ENCODE assay signal across 8 cellular contexts in the genomic region with DNA sequence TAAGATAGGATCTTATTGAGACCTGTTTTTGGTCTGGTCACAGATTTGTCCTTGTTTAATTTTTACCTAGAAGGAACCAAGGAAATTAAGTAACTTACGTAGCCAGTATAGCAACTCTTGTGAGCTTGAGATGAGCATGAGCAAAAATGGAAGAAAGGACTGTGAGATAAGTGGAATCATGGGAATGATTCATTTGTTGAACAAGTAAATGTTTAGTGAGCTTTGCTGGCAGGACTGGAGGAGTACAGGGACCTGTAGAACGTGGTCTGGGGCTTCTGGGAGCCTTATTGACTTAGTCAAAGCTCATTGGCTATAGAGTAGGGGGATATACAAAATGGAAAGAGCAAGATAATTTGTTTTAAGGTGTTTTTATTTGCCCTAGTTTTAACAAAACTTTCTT. TPM values are rescaled to one million over a fixed set of nuclear protein-coding genes. Genes with fewer than 3 reads are reported as not detected.
A peak's percentile ranks its signal among the peaks of the same experiment; 100 is the strongest.
DNase-seq lines count a peak whose midpoint lies in the region; ATAC-seq and TF ChIP-seq lines count a peak whose summit lies in the region.

No MANE protein-coding gene starts in this region.

- peaks cover 68% of the 10 kb centered on the region for H4K20me1 ChIP-seq in PC-9 (ENCODE audit: insufficient read depth)

- BruUV-seq in PC-9 (replicated peaks; lab: Mats Ljungman, UMichigan), result no TSS peak

- H3K9me3 ChIP-seq in PC-9 (ENCODE audit: insufficient read depth, low read depth), result no peaks in the 10 kb centered on the region

- H3K27ac Mint-ChIP-seq in progenitor cell of endocrine pancreas, result peak overlapping the region; percentile 99

- intact Hi-C loops in PC-9 (cut with micrococcal nuclease; ENCODE audit: unreplicated experiment), result loop anchor here (10.0 kb wide), 2 partner anchors 149 to 469 kb away; no protein-coding TSS in a partner anchor

- no peak for ATAC-seq in HG03280 (IDR thresholded peaks at IDR 0.05; ENCODE audit: unreplicated experiment)

- peaks cover 80% of the 10 kb centered on the region for H3K79me2 ChIP-seq in PC-9 (ENCODE audit: low read depth)

- no peaks in the 10 kb centered on the region for H3K9me3 Mint-ChIP-seq in progenitor cell of endocrine pancreas (ENCODE audit: low read depth)

- no peak for TF ChIP-seq CTCF in PC-9 (conservative IDR thresholded peaks at IDR 0.05)
- TF ChIP-seq CTCF in epithelial cell of proximal tubule (conservative IDR thresholded peaks at IDR 0.05; ENCODE audit: low read depth, low read length), result no peak
- no peak for TF ChIP-seq CTCF in progenitor cell of endocrine pancreas (IDR thresholded peaks at IDR 0.05; ENCODE audit: unreplicated experiment)

- H3K36me3 ChIP-seq in PC-9 (ENCODE audit: low read depth), result peaks cover 7% of the 10 kb centered on the region; the same call in 1 of the 2 replicates

- POLR2A ChIA-PET in PC-9 (lab: Charles Lee; ENCODE audit: unreplicated experiment), result interaction anchor here (0.6 kb wide), 2 partner anchors 469 to 1800 kb away, joined by 3 to 6 read pairs; no protein-coding TSS in a partner anchor

- peak; percentile 19 for DNase-seq in NCI-H82 (lab: John Stamatoyannopoulos, UW)
- DNase-seq in NCI-H82 treated with DMSO at 0.1 percent for 48 hours (lab: John Stamatoyannopoulos, UW; ENCODE audit: unreplicated experiment), result no peak
- peak in 1 of 2 experiments; percentile 40 for DNase-seq in PC-9
- DNase-seq in epithelial cell of proximal tubule (ENCODE audit: low read depth), result no peak
- no peak for DNase-seq in progenitor cell of endocrine pancreas (ENCODE audit: low spot score, unreplicated experiment)
- no peak for DNase-seq in nucleus accumbens (lab: John Stamatoyannopoulos, UW)
- no peak for DNase-seq in COR-L47 (lab: John Stamatoyannopoulos, UW)

- peaks cover 40% of the 10 kb centered on the region for H3K4me1 Mint-ChIP-seq in progenitor cell of endocrine pancreas (ENCODE audit: low read depth)

- no peaks in the 10 kb centered on the region for H3K36me3 Mint-ChIP-seq in progenitor cell of endocrine pancreas (ENCODE audit: insufficient read depth)

- no peaks in the 10 kb centered on the region for H3K27me3 Mint-ChIP-seq in progenitor cell of endocrine pancreas

- no peaks in the 10 kb centered on the region for H3K27me3 ChIP-seq in PC-9 (ENCODE audit: insufficient read depth, low read depth)

- peaks cover 74% of the 10 kb centered on the region for H3K4me1 ChIP-seq in PC-9 (replicated peaks; ENCODE audit: insufficient read depth)

- H3K27ac ChIP-seq in PC-9, result 0 out of 2 replicates have a peak overlapping the region, but pooled peaks have one; percentile 88

- CTCF ChIA-PET in PC-9 (lab: Charles Lee), result interaction anchor here (1.0 kb wide), 1 partner anchor 46 kb away, joined by 5 read pairs; no protein-coding TSS in a partner anchor

- peaks cover 28% of the 10 kb centered on the region for H3F3A ChIP-seq in PC-9 (ENCODE audit: insufficient read depth, low read depth)

- H3K4me3 ChIP-seq in PC-9 (peak overlapping the region; percentile 77), epithelial cell of proximal tubule (ENCODE audit: low read depth, low read length) (peak overlapping the region; percentile 62)

- no peak overlapping the region for H2AFZ ChIP-seq in PC-9

- peak overlapping the region; percentile 99 for H3K4me3 Mint-ChIP-seq in progenitor cell of endocrine pancreas (ENCODE audit: low read depth)

- H3K4me2 ChIP-seq in PC-9, result peak overlapping the region; percentile 89

- H3K9me2 ChIP-seq in PC-9 (ENCODE audit: insufficient read depth), result no peaks in the 10 kb centered on the region

RNA-seq across cellular contexts. Expression of gene RAD23B, which starts 3.0 kb away (rescaled TPM):
- total RNA-seq in PC-9 (2021), result 164 and 176 TPM in 2 replicates
- 62.8 and 82.8 TPM in 2 replicates for total RNA-seq in epithelial cell of proximal tubule
- 153 and 171 TPM in 2 replicates for total RNA-seq in progenitor cell of endocrine pancreas
